In the genomic region with DNA sequence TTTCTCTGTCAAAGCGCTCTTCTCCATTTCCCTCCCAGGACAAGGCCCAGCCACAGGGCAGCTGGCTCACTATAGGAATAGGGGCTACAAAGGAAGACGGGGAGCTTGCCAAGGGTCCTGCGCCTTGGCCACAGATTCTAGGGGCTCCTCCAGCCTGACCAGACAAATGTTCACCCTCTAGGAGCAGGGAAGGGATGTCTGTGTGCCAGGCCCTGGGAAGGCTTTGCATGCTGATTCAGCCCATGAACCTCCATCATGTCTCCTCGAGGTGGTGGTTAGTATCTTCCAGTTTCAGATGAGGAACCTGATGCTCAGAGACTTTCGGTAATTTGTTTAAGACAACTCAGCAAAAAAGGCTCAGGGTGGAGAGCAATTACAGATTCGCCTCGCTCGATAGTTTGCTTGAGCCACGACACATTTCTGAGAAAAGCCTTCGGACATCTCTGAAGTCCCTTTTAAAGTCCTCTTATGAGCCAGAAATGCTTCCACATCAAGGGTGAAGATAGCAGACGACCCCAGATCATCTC, we compare ENCODE assay signal across 13 cellular contexts.
DNase-seq lines count a peak whose midpoint lies in the region; ATAC-seq and TF ChIP-seq lines count a peak whose summit lies in the region.
"Had no signal": no experiment of that assay in that cellular context is flagged by ENCODE, and none has a peak within 500 bp of the region (broad histone marks: within the 10 kb centered on the region; RNA-seq: fewer than 3 reads in every experiment).

No MANE protein-coding gene starts in this region.

- H3K4me3 ChIP-seq in right atrium auricular region: no peak overlapping the region
- no peak overlapping the region for H3K4me3 ChIP-seq in neutrophil (ENCODE audit: low read depth in 1 of 2, low read length in 1 of 2)
- no peak overlapping the region for H3K4me3 ChIP-seq in prostate gland
- H3K4me3 ChIP-seq: thoracic aorta had no signal

- peaks cover 79% of the 10 kb centered on the region for H3K4me1 Mint-ChIP-seq in endothelial cell (ENCODE audit: unreplicated experiment)

- TF ChIP-seq POLR2A in prostate gland (IDR thresholded peaks at IDR 0.05): no peak

- no peaks in the 10 kb centered on the region for H3K9me3 Mint-ChIP-seq in endothelial cell (ENCODE audit: unreplicated experiment)

- H3K9me3 ChIP-seq in right atrium auricular region: no peaks in the 10 kb centered on the region
- no peaks in the 10 kb centered on the region for H3K9me3 ChIP-seq in neutrophil
- no peaks in the 10 kb centered on the region for H3K9me3 ChIP-seq in prostate gland
- H3K9me3 ChIP-seq: thoracic aorta had no signal

- H3K27ac ChIP-seq in right atrium auricular region (peak overlapping the region; percentile 15 to 69), neutrophil (peak overlapping the region; percentile 83), prostate gland (peak overlapping the region in 1 of 2 donors; percentile 56)
- H3K27ac ChIP-seq: thoracic aorta had no signal

- no peaks in the 10 kb centered on the region for H3K27me3 ChIP-seq in right atrium auricular region
- H3K27me3 ChIP-seq in neutrophil: no peaks in the 10 kb centered on the region
- no peaks in the 10 kb centered on the region for H3K27me3 ChIP-seq in prostate gland (replicated peaks; ENCODE audit: insufficient read depth)

- WGBS in prostate gland: 97% methylated on average over 11 of the region's 11 CpGs

- H3K4me1 ChIP-seq in right atrium auricular region: peaks cover 0 to 28% of the 10 kb centered on the region in 2 donors
- H3K4me1 ChIP-seq in neutrophil (ENCODE audit: control insufficient read depth in 1 of 2, insufficient read depth in 1 of 2, low read depth in 1 of 2, low read length in 1 of 2): peaks cover 58% of the 10 kb centered on the region in 2 experiments
- H3K4me1 ChIP-seq in prostate gland (replicated peaks): no peaks in the 10 kb centered on the region

- no peak overlapping the region for H3K4me3 Mint-ChIP-seq in endothelial cell (ENCODE audit: unreplicated experiment)

- DNase-seq in right atrium auricular region (ENCODE audit: low spot score): no peak
- DNase-seq in left cardiac atrium: no peak
- no peak for DNase-seq in endothelial cell (ENCODE audit: low spot score)
- no peak for DNase-seq in prostate gland (ENCODE audit: low spot score)
- DNase-seq in DMS53 (lab: John Stamatoyannopoulos, UW): no peak
- DNase-seq in stimulated activated CD4-positive, alpha-beta T cell treated with anti-CD3 and anti-CD28 coated beads, Interleukin-2, amount 100 ng/mL, for 24 hours: no peak
- DNase-seq: activated naive CD4-positive, alpha-beta T cell treated with anti-CD3 and anti-CD28 coated beads, Interleukin-2, amount 50 U/mL, for 16 hours; central memory CD4-positive, alpha-beta T cell; Karpas-422; NCI-H2029 treated with DMSO at 0.1 percent for 48 hours had no signal

- peak overlapping the region; percentile 93 for H3K27ac Mint-ChIP-seq in endothelial cell (ENCODE audit: unreplicated experiment)

- intact Hi-C loops in left cardiac atrium (cut with DNase I) (no loop called here), prostate gland (cut with DNase I) (no loop called here)

- H3K27me3 Mint-ChIP-seq in endothelial cell (ENCODE audit: unreplicated experiment): peaks cover 11% of the 10 kb centered on the region

- H3K36me3 ChIP-seq in right atrium auricular region (no peaks in the 10 kb centered on the region), neutrophil (no peaks in the 10 kb centered on the region), prostate gland (no peaks in the 10 kb centered on the region)
- H3K36me3 ChIP-seq: thoracic aorta had no signal

- no peak for ATAC-seq in left cardiac atrium
- ATAC-seq in HG03196 (IDR thresholded peaks at IDR 0.05; ENCODE audit: unreplicated experiment): no peak

- no peak for TF ChIP-seq CTCF in right atrium auricular region (IDR thresholded peaks at IDR 0.05)
- TF ChIP-seq CTCF in endothelial cell (IDR thresholded peaks at IDR 0.05; ENCODE audit: unreplicated experiment): no peak
- no peak for TF ChIP-seq CTCF in neutrophil (IDR thresholded peaks at IDR 0.05)
- TF ChIP-seq CTCF in prostate gland (IDR thresholded peaks at IDR 0.05): no peak

- H3K36me3 Mint-ChIP-seq in endothelial cell (ENCODE audit: low read depth, unreplicated experiment): no peaks in the 10 kb centered on the region
